Comparison of ENCODE assay signal across 21 cellular contexts in the genomic region with DNA sequence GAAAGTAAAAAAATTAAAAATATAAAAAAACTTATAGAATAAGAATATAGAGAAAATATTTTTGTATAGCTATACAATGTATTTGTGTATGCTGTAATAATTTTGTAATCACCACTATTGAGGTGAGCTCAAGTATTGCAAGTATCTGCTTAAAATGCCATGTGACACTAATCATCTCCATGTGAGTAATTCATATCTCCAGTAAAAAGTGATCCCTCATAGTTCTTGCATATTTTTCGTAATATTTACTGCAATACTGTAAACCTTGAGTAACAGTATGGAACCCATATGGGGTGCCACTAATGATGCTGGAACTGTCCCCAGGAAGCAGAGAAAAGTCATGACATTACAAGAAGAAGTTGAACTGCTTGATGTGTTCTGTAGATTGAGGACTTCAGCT. TPM values are rescaled to one million over a fixed set of nuclear protein-coding genes. Genes with fewer than 3 reads are reported as not detected.
DNase-seq lines count a peak whose midpoint lies in the region; TF ChIP-seq lines count a peak whose summit lies in the region.
"Had no signal": no experiment of that assay in that cellular context is flagged by ENCODE, and none has a peak within 500 bp of the region (broad histone marks: within the 10 kb centered on the region; RNA-seq: fewer than 3 reads in every experiment).

No MANE protein-coding gene starts in this region.

- peaks cover under 1% of the 10 kb centered on the region for H3K36me3 Mint-ChIP-seq in activated CD4-positive, alpha-beta memory T cell treated with anti-CD3 and anti-CD28 coated beads for 36 hours
- H3K36me3 Mint-ChIP-seq in activated CD4-positive, alpha-beta memory T cell treated with anti-CD3 and anti-CD28 coated beads, Interleukin-2, amount 10 ng/mL, durations not matched to agents 7 days and 5 days (ENCODE audit: low read depth): no peaks in the 10 kb centered on the region
- H3K36me3 Mint-ChIP-seq: CD4-positive, alpha-beta memory T cell had no signal

- peaks cover under 1% of the 10 kb centered on the region for H3K9me3 Mint-ChIP-seq in activated CD4-positive, alpha-beta memory T cell treated with anti-CD3 and anti-CD28 coated beads for 36 hours
- H3K9me3 Mint-ChIP-seq in activated CD4-positive, alpha-beta memory T cell treated with anti-CD3 and anti-CD28 coated beads, Interleukin-2, amount 10 ng/mL, durations not matched to agents 7 days and 5 days: no peaks in the 10 kb centered on the region
- H3K9me3 Mint-ChIP-seq: CD4-positive, alpha-beta memory T cell; HFFc6 had no signal

- intact Hi-C loops in activated CD4-positive, alpha-beta memory T cell treated with anti-CD3 and anti-CD28 coated beads for 36 hours (cut with micrococcal nuclease): loop anchor here (5.0 kb wide), 1 partner anchor 103 kb away; no protein-coding TSS in a partner anchor
- intact Hi-C loops in lower leg skin (cut with DNase I; ENCODE audit: low total_unique reads): no loop called here

- WGBS in lower leg skin, 2 donors: 0% methylated on average over 1 of the region's 1 CpG

- H3K4me1 ChIP-seq in adipocyte (ENCODE audit: control insufficient read depth, insufficient read depth, low read length) (no peaks in the 10 kb centered on the region), BE2C (no peaks in the 10 kb centered on the region)

- H3K27me3 ChIP-seq in adipocyte (replicated peaks; ENCODE audit: control insufficient read depth, insufficient read depth, low read length) (peaks cover 6% of the 10 kb centered on the region), BE2C (no peaks in the 10 kb centered on the region)

- H3K27ac Mint-ChIP-seq in activated CD4-positive, alpha-beta memory T cell treated with anti-CD3 and anti-CD28 coated beads for 36 hours: peak overlapping the region; percentile 88
- no peak overlapping the region for H3K27ac Mint-ChIP-seq in activated CD4-positive, alpha-beta memory T cell treated with anti-CD3 and anti-CD28 coated beads, Interleukin-2, amount 10 ng/mL, durations not matched to agents 7 days and 5 days
- H3K27ac Mint-ChIP-seq: CD4-positive, alpha-beta memory T cell; HFFc6 had no signal

- no peak overlapping the region for H3K4me3 Mint-ChIP-seq in activated CD4-positive, alpha-beta memory T cell treated with anti-CD3 and anti-CD28 coated beads for 36 hours
- H3K4me3 Mint-ChIP-seq in activated CD4-positive, alpha-beta memory T cell treated with anti-CD3 and anti-CD28 coated beads, Interleukin-2, amount 10 ng/mL, durations not matched to agents 7 days and 5 days: no peak overlapping the region
- H3K4me3 Mint-ChIP-seq: CD4-positive, alpha-beta memory T cell; HFFc6 had no signal

- H3K4me1 Mint-ChIP-seq in activated CD4-positive, alpha-beta memory T cell treated with anti-CD3 and anti-CD28 coated beads for 36 hours (ENCODE audit: low read depth): peaks cover 58% of the 10 kb centered on the region
- H3K4me1 Mint-ChIP-seq in activated CD4-positive, alpha-beta memory T cell treated with anti-CD3 and anti-CD28 coated beads, Interleukin-2, amount 10 ng/mL, durations not matched to agents 7 days and 5 days: peaks cover 51% of the 10 kb centered on the region

- no peaks in the 10 kb centered on the region for H3K9me3 ChIP-seq in adipocyte (ENCODE audit: control insufficient read depth, low read length)
- H3K9me3 ChIP-seq in BE2C: no peaks in the 10 kb centered on the region

- H3K4me3 ChIP-seq in AG10803 (ENCODE audit: low read length): no peak overlapping the region
- no peak overlapping the region for H3K4me3 ChIP-seq in adipocyte (ENCODE audit: low read length)
- no peak overlapping the region for H3K4me3 ChIP-seq in fibroblast of villous mesenchyme (ENCODE audit: low read depth, low read length)
- no peak overlapping the region for H3K4me3 ChIP-seq in BE2C (ENCODE audit: low read depth, low read length)
- H3K4me3 ChIP-seq in lower leg skin (ENCODE audit: low read depth, poor library complexity, severe bottlenecking): no peak overlapping the region
- H3K4me3 ChIP-seq: BLaER1 had no signal

- no peaks in the 10 kb centered on the region for H3K36me3 ChIP-seq in adipocyte (ENCODE audit: control insufficient read depth, insufficient read depth, low read length, severe bottlenecking)
- no peaks in the 10 kb centered on the region for H3K36me3 ChIP-seq in BE2C
- H3K36me3 ChIP-seq: BLaER1 had no signal

- DNase-seq in activated CD4-positive, alpha-beta memory T cell treated with anti-CD3 and anti-CD28 coated beads for 36 hours: no peak
- no peak for DNase-seq in activated CD4-positive, alpha-beta memory T cell treated with anti-CD3 and anti-CD28 coated beads, Interleukin-2, amount 10 ng/mL, durations not matched to agents 7 days and 5 days
- peak; percentile 29 for DNase-seq in AG10803 (ENCODE audit: low read depth)
- peak; percentile 12 for DNase-seq in adipocyte (ENCODE audit: low read depth)
- peak; percentile 12 for DNase-seq in fibroblast of villous mesenchyme (ENCODE audit: low read depth)
- DNase-seq in BE2C: no peak
- DNase-seq in RPMI8226: no peak
- no peak for DNase-seq in lower leg skin (ENCODE audit: low spot score in 2 of 2)
- DNase-seq: 8988T; CD4-positive, alpha-beta memory T cell; DMS53; HFFc6; NCI-H1417; NCI-H187; NCI-H2107; NCI-H510A treated with DMSO at 0.1 percent for 48 hours; NCI-H774; OCI-M1; SHP77 had no signal

- H3K9ac ChIP-seq in adipocyte (ENCODE audit: low read length): no peak overlapping the region
- H3K9ac ChIP-seq: BLaER1, KMS-11 had no signal

- no peak for TF ChIP-seq CTCF in AG10803 (conservative IDR thresholded peaks at IDR 0.05; ENCODE audit: low read length)
- TF ChIP-seq CTCF in fibroblast of villous mesenchyme (IDR thresholded peaks at IDR 0.05; ENCODE audit: insufficient read depth, low read depth, low read length): no peak
- TF ChIP-seq CTCF in BE2C (IDR thresholded peaks at IDR 0.05; ENCODE audit: low read depth, low read length): no peak
- TF ChIP-seq CTCF in lower leg skin (IDR thresholded peaks at IDR 0.05): no peak

- no peaks in the 10 kb centered on the region for H3K27me3 Mint-ChIP-seq in activated CD4-positive, alpha-beta memory T cell treated with anti-CD3 and anti-CD28 coated beads for 36 hours
- no peaks in the 10 kb centered on the region for H3K27me3 Mint-ChIP-seq in activated CD4-positive, alpha-beta memory T cell treated with anti-CD3 and anti-CD28 coated beads, Interleukin-2, amount 10 ng/mL, durations not matched to agents 7 days and 5 days
- H3K27me3 Mint-ChIP-seq: CD4-positive, alpha-beta memory T cell had no signal

- POLR2A ChIA-PET in activated CD4-positive, alpha-beta memory T cell treated with anti-CD3 and anti-CD28 coated beads for 36 hours (lab: Charles Lee): interaction anchor here (1.7 to 2.6 kb wide), 2 partner anchors 14 to 46 kb away, joined by 3 to 26 read pairs; no protein-coding TSS in a partner anchor
- POLR2A ChIA-PET in activated CD4-positive, alpha-beta memory T cell treated with anti-CD3 and anti-CD28 coated beads, Interleukin-2, amount 10 ng/mL, durations not matched to agents 7 days and 5 days (lab: Charles Lee): interaction anchor here (1.0 to 1.9 kb wide), 4 partner anchors 12 to 46 kb away, joined by 4 to 7 read pairs (median 6); a partner anchor contains a TSS

- TF ChIP-seq POLR2A in lower leg skin (IDR thresholded peaks at IDR 0.05): no peak

- CTCF ChIA-PET in activated CD4-positive, alpha-beta memory T cell treated with anti-CD3 and anti-CD28 coated beads for 36 hours (lab: Charles Lee): no interaction called here
- CTCF ChIA-PET in activated CD4-positive, alpha-beta memory T cell treated with anti-CD3 and anti-CD28 coated beads, Interleukin-2, amount 10 ng/mL, durations not matched to agents 7 days and 5 days (lab: Charles Lee): no interaction called here

RNA-seq across cellular contexts. Expression of a gene that starts 43.2 kb away (rescaled TPM):
- total RNA-seq in activated CD4-positive, alpha-beta memory T cell treated with anti-CD3 and anti-CD28 coated beads for 36 hours: 100 to 1,000 TPM; 544 to 560 TPM
- 100 to 1,000 TPM; 213 to 237 TPM for total RNA-seq in activated CD4-positive, alpha-beta memory T cell treated with anti-CD3 and anti-CD28 coated beads, Interleukin-2, amount 10 ng/mL, durations not matched to agents 7 days and 5 days
- 142 and 167 TPM in 2 replicates for total RNA-seq in fibroblast of villous mesenchyme
- 105 TPM for polyA plus RNA-seq in BE2C (2012; ENCODE audit: insufficient read depth, insufficient read length, low read depth)
- 100 to 1,000 TPM; 128 to 175 (median 158) TPM for total RNA-seq in lower leg skin

Comparison
In these comparisons a context has a peak if more than half of its experiments do, and no peak if none do; other contexts are left out.
1. DNase-seq: peak in AG10803 (single experiment), adipocyte (single experiment) and fibroblast of villous mesenchyme (single experiment); none in activated CD4-positive, alpha-beta memory T cell treated with anti-CD3 and anti-CD28 coated beads for 36 hours (single experiment), activated CD4-positive, alpha-beta memory T cell treated with anti-CD3 and anti-CD28 coated beads, Interleukin-2, amount 10 ng/mL, durations not matched to agents 7 days and 5 days (single experiment), BE2C (single experiment), RPMI8226 (single experiment) and lower leg skin (0 of 2).